In the genomic region with DNA sequence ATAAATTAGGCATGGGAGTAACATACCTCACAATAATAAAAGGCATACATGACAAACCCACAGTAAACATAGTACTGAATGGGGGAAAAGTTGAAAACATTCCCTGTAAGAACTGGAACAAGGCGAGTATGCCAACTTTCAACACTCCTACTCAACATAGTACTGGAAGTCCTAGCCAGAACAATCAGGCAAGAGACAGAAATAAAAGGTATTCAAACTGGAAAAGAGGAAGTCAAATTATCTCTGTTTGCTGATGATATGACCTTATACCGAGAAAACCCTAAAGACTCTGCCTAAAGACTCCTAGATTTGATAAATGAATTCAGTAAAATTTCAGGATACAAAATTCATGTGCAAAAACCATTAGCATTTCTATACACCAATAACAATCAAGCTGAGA, we compare ENCODE assay signal across 1 cellular context.
TF ChIP-seq lines count a peak whose summit lies in the region.

No MANE protein-coding gene starts in this region.

TF ChIP-seq in K562, 482 proteins besides CTCF, POLR2A, EP300 and RAD21 (continued from another document):
- TF ChIP-seq CBX5 (IDR thresholded peaks at IDR 0.05; ENCODE audit: borderline replicate concordance, low read depth) (no peak), SNIP1 (IDR thresholded peaks at IDR 0.05; ENCODE audit: low read depth) (no peak), ZNF431 (CRISPR knock-in tag; IDR thresholded peaks at IDR 0.05) (no peak), MAFF (IDR thresholded peaks at IDR 0.05; ENCODE audit: low read length) (no peak), PHB2 (IDR thresholded peaks at IDR 0.05; ENCODE audit: low read depth) (no peak), ZNF507 (tag; conservative IDR thresholded peaks at IDR 0.05) (no peak), CTBP1 (IDR thresholded peaks at IDR 0.05; ENCODE audit: borderline replicate concordance) (0 out of 2 replicates have a peak, but pooled peaks have one; percentile 13), GABPA (tag; conservative IDR thresholded peaks at IDR 0.05; ENCODE audit: low read depth) (no peak), RCOR1 (IDR thresholded peaks at IDR 0.05; ENCODE audit: borderline replicate concordance in 1 of 2, low read depth in 2 of 2, low read length in 2 of 2) (peak in 1 of 2 experiments; percentile 25; a peak in 1 of 4 replicates), SMARCE1 (IDR thresholded peaks at IDR 0.05) (peak; percentile 82; the same call in 1 of the 2 replicates)
